In the genomic region with DNA sequence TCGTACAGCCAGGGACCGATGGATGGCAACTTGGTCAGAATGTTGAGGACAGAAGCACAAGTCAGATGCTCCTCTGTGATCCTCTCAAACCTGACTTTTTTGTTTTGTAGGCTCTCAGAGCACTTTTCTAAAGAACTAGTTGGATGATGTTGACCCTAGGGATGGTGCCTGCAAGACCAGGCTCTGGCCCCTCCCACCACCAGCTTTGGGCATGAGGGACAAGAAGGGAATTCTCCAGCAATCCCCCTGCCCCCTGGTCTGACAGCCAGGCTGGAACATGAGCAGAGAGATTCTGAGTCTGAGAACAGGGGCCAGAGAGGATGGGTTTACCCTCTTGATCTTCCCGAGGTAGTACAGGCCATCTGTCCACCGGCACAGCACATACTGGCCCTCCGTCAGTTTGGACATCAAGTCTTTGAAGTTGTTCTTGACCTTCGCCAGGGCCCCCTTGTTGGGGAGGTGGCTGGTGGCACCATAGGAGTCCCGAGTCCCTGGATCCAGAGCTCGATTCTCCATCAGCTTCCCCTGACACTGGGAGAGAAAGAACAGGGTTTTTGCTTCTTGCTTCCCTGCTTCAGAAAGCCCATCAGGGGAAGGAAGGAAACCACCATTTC, we compare ENCODE assay signal across 11 cellular contexts. TPM values are rescaled to one million over a fixed set of nuclear protein-coding genes. Genes with fewer than 3 reads are reported as not detected.
DNase-seq lines count a peak whose midpoint lies in the region; ATAC-seq and TF ChIP-seq lines count a peak whose summit lies in the region.
"Had no signal": no experiment of that assay in that cellular context is flagged by ENCODE, and none has a peak within 500 bp of the region (broad histone marks: within the 10 kb centered on the region; RNA-seq: fewer than 3 reads in every experiment).

No MANE protein-coding gene starts in this region.

- no peaks in the 10 kb centered on the region for H3K27me3 Mint-ChIP-seq in Caco-2 (ENCODE audit: insufficient read depth, unreplicated experiment)
- H3K27me3 Mint-ChIP-seq in activated T-helper 17 cell treated with anti-CD3 and anti-CD28 coated beads, Interleukin-2, amount 50 U/mL, for 72 hours: no peaks in the 10 kb centered on the region
- no peaks in the 10 kb centered on the region for H3K27me3 Mint-ChIP-seq in naive thymus-derived CD8-positive, alpha-beta T cell

- peak overlapping the region; percentile 96 for H3K27ac ChIP-seq in KMS-11

- intact Hi-C loops in Caco-2 (cut with micrococcal nuclease; ENCODE audit: unreplicated experiment): no loop called here

- H3K9me3 Mint-ChIP-seq in Caco-2 (ENCODE audit: unreplicated experiment): no peaks in the 10 kb centered on the region
- no peaks in the 10 kb centered on the region for H3K9me3 Mint-ChIP-seq in activated T-helper 17 cell treated with anti-CD3 and anti-CD28 coated beads, Interleukin-2, amount 50 U/mL, for 72 hours
- H3K9me3 Mint-ChIP-seq in naive thymus-derived CD8-positive, alpha-beta T cell: no peaks in the 10 kb centered on the region

- no peaks in the 10 kb centered on the region for H3K9me3 ChIP-seq in Caco-2

- no peak overlapping the region for H3K9ac ChIP-seq in KMS-11

- peaks cover 47% of the 10 kb centered on the region for H3K36me3 Mint-ChIP-seq in Caco-2 (ENCODE audit: insufficient read depth, unreplicated experiment)
- H3K36me3 Mint-ChIP-seq in activated T-helper 17 cell treated with anti-CD3 and anti-CD28 coated beads, Interleukin-2, amount 50 U/mL, for 72 hours (ENCODE audit: low read depth): peaks cover 91% of the 10 kb centered on the region
- H3K36me3 Mint-ChIP-seq in naive thymus-derived CD8-positive, alpha-beta T cell: peaks cover 0 to 34% (median 0%) of the 10 kb centered on the region in 3 donors

- no peak for ATAC-seq in activated T-helper 17 cell treated with anti-CD3 and anti-CD28 coated beads, Interleukin-2, amount 50 U/mL, for 72 hours (replicated peaks)
- no peak for ATAC-seq in naive thymus-derived CD8-positive, alpha-beta T cell
- ATAC-seq in HG03460 (IDR thresholded peaks at IDR 0.05; ENCODE audit: unreplicated experiment) (no peak), GM21381 (IDR thresholded peaks at IDR 0.05; ENCODE audit: unreplicated experiment) (no peak)

- peak overlapping the region; percentile 69 for H3K27ac Mint-ChIP-seq in Caco-2 (ENCODE audit: unreplicated experiment)
- peak overlapping the region; percentile 80 for H3K27ac Mint-ChIP-seq in activated T-helper 17 cell treated with anti-CD3 and anti-CD28 coated beads, Interleukin-2, amount 50 U/mL, for 72 hours
- H3K27ac Mint-ChIP-seq in naive thymus-derived CD8-positive, alpha-beta T cell: peak overlapping the region; percentile 2 to 95 (median 89)

- H3K79me2 ChIP-seq in KMS-11 (ENCODE audit: insufficient read depth, low read depth): peaks cover 26% of the 10 kb centered on the region; the same call in 1 of the 2 replicates

- no peaks in the 10 kb centered on the region for H3K27me3 ChIP-seq in Caco-2 (replicated peaks; ENCODE audit: control insufficient read depth, insufficient read depth, low read length)
- no peaks in the 10 kb centered on the region for H3K27me3 ChIP-seq in KMS-11 (ENCODE audit: insufficient read depth, low read depth)

- POLR2A ChIA-PET in Caco-2 (lab: Charles Lee): no interaction called here
- POLR2A ChIA-PET in naive thymus-derived CD8-positive, alpha-beta T cell (lab: Charles Lee): interaction anchor here (1.8 to 18.9 kb wide), 4 partner anchors 17 to 56 kb away, joined by 5 to 580 read pairs (median 211); a partner anchor contains a TSS

- peaks cover 40% of the 10 kb centered on the region for H3K4me1 ChIP-seq in Caco-2
- peaks cover 78% of the 10 kb centered on the region for H3K4me1 ChIP-seq in KMS-11 (ENCODE audit: low read depth, poor library complexity, severe bottlenecking)

- peak overlapping the region; percentile 52 for H3K4me2 ChIP-seq in KMS-11

- no TSS peak for BruUV-seq in Caco-2 (replicated peaks; lab: Mats Ljungman, UMichigan)

- H2AFZ ChIP-seq in KMS-11 (ENCODE audit: low read depth): no peak overlapping the region

- H4K20me1 ChIP-seq in KMS-11 (ENCODE audit: insufficient read depth): no peaks in the 10 kb centered on the region

- TF ChIP-seq CTCF in Caco-2 (IDR thresholded peaks at IDR 0.05; ENCODE audit: insufficient read depth in 1 of 2, low read depth in 1 of 2, low read length in 1 of 2, severe bottlenecking in 1 of 2, unreplicated experiment in 1 of 2) (no peak), KMS-11 (conservative IDR thresholded peaks at IDR 0.05; ENCODE audit: low read depth, low read length) (no peak)

- H3K4me3 ChIP-seq in Caco-2 (ENCODE audit: low read depth, low read length) (no peak overlapping the region), KMS-11 (IDR thresholded peaks at IDR 0.05; ENCODE audit: insufficient read depth, low read depth, low read length) (no peak overlapping the region)
- H3K4me3 ChIP-seq: lung had no signal

- H3K4me3 Mint-ChIP-seq in Caco-2 (ENCODE audit: unreplicated experiment): no peak overlapping the region
- peak overlapping the region; percentile 90 for H3K4me3 Mint-ChIP-seq in activated T-helper 17 cell treated with anti-CD3 and anti-CD28 coated beads, Interleukin-2, amount 50 U/mL, for 72 hours
- peak overlapping the region in 2 of 10 donors; percentile 15 to 20 for H3K4me3 Mint-ChIP-seq in naive thymus-derived CD8-positive, alpha-beta T cell

- DNase-seq in Caco-2 (no peak), activated gamma-delta T cell treated with Interleukin-2 at 50 U/mL for 16 hours (no peak)
- no peak for DNase-seq in naive thymus-derived CD8-positive, alpha-beta T cell
- DNase-seq in activated effector memory CD4-positive, alpha-beta T cell treated with Interleukin-2 at 50 U/mL for 16 hours: no peak
- DNase-seq: occipital lobe, trophoblast cell had no signal

- H3K36me3 ChIP-seq in Caco-2 (ENCODE audit: control insufficient read depth, insufficient read depth, low read length) (peaks cover 1% of the 10 kb centered on the region), KMS-11 (ENCODE audit: insufficient read depth) (no peaks in the 10 kb centered on the region)

- peaks cover 41% of the 10 kb centered on the region for H3K4me1 Mint-ChIP-seq in Caco-2 (ENCODE audit: low read depth, unreplicated experiment)
- peaks cover 47% of the 10 kb centered on the region for H3K4me1 Mint-ChIP-seq in activated T-helper 17 cell treated with anti-CD3 and anti-CD28 coated beads, Interleukin-2, amount 50 U/mL, for 72 hours
- H3K4me1 Mint-ChIP-seq in naive thymus-derived CD8-positive, alpha-beta T cell: peaks cover 28 to 75% (median 52%) of the 10 kb centered on the region in 4 donors

- CTCF ChIA-PET in Caco-2 (lab: Charles Lee): no interaction called here

RNA-seq across cellular contexts. Expression of a gene that starts 2.7 kb away (rescaled TPM):
- 75.9 and 76.3 TPM in 2 replicates for total RNA-seq in Caco-2 (2022)
- total RNA-seq in activated T-helper 17 cell treated with anti-CD3 and anti-CD28 coated beads, Interleukin-2, amount 50 U/mL, for 72 hours: 100 to 1,000 TPM; 236 to 258 TPM
- total RNA-seq in naive thymus-derived CD8-positive, alpha-beta T cell: 100 to 1,000 TPM; 143 to 144 TPM
- 10 to 100 TPM in 1 of 3 donors, 1 to 10 TPM in 2; 6.3 to 11.8 (median 9.4) TPM for polyA plus RNA-seq in naive thymus-derived CD8-positive, alpha-beta T cell

RNA-seq across cellular contexts. Expression of a gene that starts 31.6 kb away (rescaled TPM):
- total RNA-seq in Caco-2 (2022): 53.7 and 68.1 TPM in 2 replicates
- total RNA-seq in activated T-helper 17 cell treated with anti-CD3 and anti-CD28 coated beads, Interleukin-2, amount 50 U/mL, for 72 hours: 10 to 100 TPM; 60.2 to 62.8 TPM
- total RNA-seq in naive thymus-derived CD8-positive, alpha-beta T cell: 10 to 100 TPM; 53.0 to 57.9 TPM
- 10 to 100 TPM; 13.7 to 23.4 (median 23.3) TPM for polyA plus RNA-seq in naive thymus-derived CD8-positive, alpha-beta T cell

RNA-seq across cellular contexts. Expression of a gene that starts 52.3 kb away (rescaled TPM):
- total RNA-seq in Caco-2 (2022): 1.1 and 1.3 TPM in 2 replicates
- 100 to 1,000 TPM in 1 of 2 donors, 10 to 100 TPM in 1; 71.4 to 164 TPM for total RNA-seq in activated T-helper 17 cell treated with anti-CD3 and anti-CD28 coated beads, Interleukin-2, amount 50 U/mL, for 72 hours
- 100 to 1,000 TPM; 125 to 126 TPM for total RNA-seq in naive thymus-derived CD8-positive, alpha-beta T cell
- polyA plus RNA-seq in naive thymus-derived CD8-positive, alpha-beta T cell: 1 to 10 TPM; 3.7 to 7.0 (median 4.9) TPM

Comparison
In these comparisons a context has a peak if more than half of its experiments do, and no peak if none do; other contexts are left out.
1. RNA of a gene that starts 52.3 kb away (total RNA-seq): 71.4 to 164 TPM in activated T-helper 17 cell treated with anti-CD3 and anti-CD28 coated beads, Interleukin-2, amount 50 U/mL, for 72 hours and 125 to 126 TPM in naive thymus-derived CD8-positive, alpha-beta T cell; 1.1 to 1.3 TPM in Caco-2; every median in the first group is over 10 times any median in the second.
2. Peak in every context shown above with its lines, with median percentiles within 50 percentile points of each other: H3K27ac Mint-ChIP-seq.